In genomic region chr2:239025951-239026461, GRCh38 we compare ENCODE assay signal across 16 cellular contexts.
DNase-seq lines count a peak whose midpoint lies in the region; ATAC-seq, FAIRE-seq and TF ChIP-seq lines count a peak whose summit lies in the region.
"Had no signal": no experiment of that assay in that cellular context is flagged by ENCODE, and none has a peak within 500 bp of the region (broad histone marks: within the 10 kb centered on the region; RNA-seq: fewer than 3 reads in every experiment).

No MANE protein-coding gene starts in this region.

- TF ChIP-seq POLR2A in spleen (IDR thresholded peaks at IDR 0.05): no peak
- TF ChIP-seq POLR2A in stomach (IDR thresholded peaks at IDR 0.05): no peak

- no peaks in the 10 kb centered on the region for H3K27me3 ChIP-seq in right atrium auricular region
- peaks cover 0 to 63% (median 0%) of the 10 kb centered on the region in 7 donors for H3K27me3 ChIP-seq in spleen (replicated peaks in 1 of 7)
- peaks cover 0 to 14% (median 0%) of the 10 kb centered on the region in 3 donors for H3K27me3 ChIP-seq in stomach

- TF ChIP-seq CTCF in right atrium auricular region (IDR thresholded peaks at IDR 0.05) (no peak), spleen (IDR thresholded peaks at IDR 0.05 in 8 of 11, conservative IDR thresholded peaks at IDR 0.05 in 3 of 11) (no peak), stomach (IDR thresholded peaks at IDR 0.05) (no peak)

- no peak for TF ChIP-seq EP300 in stomach (IDR thresholded peaks at IDR 0.05)

- DNase-seq in left cardiac atrium: peak; percentile 11
- no peak for DNase-seq in right atrium auricular region (ENCODE audit: low spot score)
- DNase-seq in left kidney (ENCODE audit: low read depth, low spot score): peak; percentile 34
- peak; percentile 51 for DNase-seq in spleen
- no peak for DNase-seq in frontal cortex (ENCODE audit: low spot score in 2 of 2)
- DNase-seq in stomach: no peak
- DNase-seq: HFFc6, NCI-H1092, NCI-H1694, NCI-H345, PC-3 had no signal

- H3K36me3 ChIP-seq in right atrium auricular region: no peaks in the 10 kb centered on the region
- H3K36me3 ChIP-seq in spleen: no peaks in the 10 kb centered on the region
- no peaks in the 10 kb centered on the region for H3K36me3 ChIP-seq in stomach

- H3K4me1 ChIP-seq in right atrium auricular region (peaks cover 0 to 7% of the 10 kb centered on the region in 2 donors), spleen (peaks cover 0 to 9% (median 0%) of the 10 kb centered on the region in 6 donors), stomach (peaks cover 5 to 21% (median 14%) of the 10 kb centered on the region in 4 donors)

- 66 to 78% (median 74%) methylated on average over 6 to 14 of the region's 14 CpGs for WGBS in spleen, 5 donors
- 77 to 87% (median 84%) methylated on average over 11 to 14 of the region's 14 CpGs for WGBS in stomach, 5 donors

- no peak for ATAC-seq in left cardiac atrium
- peak; percentile 40 for ATAC-seq in SK-N-SH treated with all-trans-retinoic acid at 6 μM for 48 hours
- no peak for ATAC-seq in GM19463 (IDR thresholded peaks at IDR 0.05; ENCODE audit: unreplicated experiment)

- intact Hi-C loops in left cardiac atrium (cut with DNase I): no loop called here
- intact Hi-C loops in spleen (cut with DNase I; ENCODE audit: low total_unique reads): no loop called here
- intact Hi-C loops in stomach (cut with DNase I; ENCODE audit: low total_unique reads): no loop called here

- H3K4me3 ChIP-seq in right atrium auricular region (no peak overlapping the region), spleen (no peak overlapping the region), stomach (no peak overlapping the region)

- FAIRE-seq in frontal cortex (lab: Jason Lieb, UNC): no peak
- FAIRE-seq: A204.1, GM12891 had no signal

- no peaks in the 10 kb centered on the region for H3K9me3 ChIP-seq in right atrium auricular region
- H3K9me3 ChIP-seq in spleen: no peaks in the 10 kb centered on the region
- H3K9me3 ChIP-seq in stomach: no peaks in the 10 kb centered on the region

- H3K27ac ChIP-seq in right atrium auricular region (no peak overlapping the region), spleen (no peak overlapping the region), stomach (no peak overlapping the region)
- H3K27ac ChIP-seq: KMS-11 had no signal

TF ChIP-seq in SK-N-SH treated with all-trans-retinoic acid at 6 μM for 48 hours, 23 proteins besides CTCF, POLR2A, EP300 and RAD21:
- no peak for TF ChIP-seq TOX (CRISPR knock-in tag; IDR thresholded peaks at IDR 0.05; ENCODE audit: borderline replicate concordance)
- no peak for TF ChIP-seq CSRNP3 (CRISPR knock-in tag; IDR thresholded peaks at IDR 0.05)
- no peak for TF ChIP-seq SNAI2 (CRISPR knock-in tag; IDR thresholded peaks at IDR 0.05)
- TF ChIP-seq PATZ1 (CRISPR knock-in tag; IDR thresholded peaks at IDR 0.05; ENCODE audit: borderline replicate concordance): no peak
- no peak for TF ChIP-seq RARB (CRISPR knock-in tag; IDR thresholded peaks at IDR 0.05)
- no peak for TF ChIP-seq OSR1 (CRISPR knock-in tag; IDR thresholded peaks at IDR 0.05)
- TF ChIP-seq CREB5 (CRISPR knock-in tag; IDR thresholded peaks at IDR 0.05; ENCODE audit: low read depth): no peak
- TF ChIP-seq ZFP30 (CRISPR knock-in tag; IDR thresholded peaks at IDR 0.05): no peak
- no peak for TF ChIP-seq ZNF8 (CRISPR knock-in tag; IDR thresholded peaks at IDR 0.05)
- TF ChIP-seq CSDC2 (CRISPR knock-in tag; IDR thresholded peaks at IDR 0.05): no peak
- no peak for TF ChIP-seq ZNF70 (CRISPR knock-in tag; IDR thresholded peaks at IDR 0.05)
- TF ChIP-seq ZFP3 (CRISPR knock-in tag; IDR thresholded peaks at IDR 0.05): no peak
- TF ChIP-seq ESRRG (CRISPR knock-in tag; IDR thresholded peaks at IDR 0.05): no peak
- no peak for TF ChIP-seq GLIS3 (CRISPR knock-in tag; IDR thresholded peaks at IDR 0.05)
- TF ChIP-seq ISL1 (CRISPR knock-in tag; IDR thresholded peaks at IDR 0.05): no peak
- TF ChIP-seq TSHZ2 (CRISPR knock-in tag; IDR thresholded peaks at IDR 0.05): no peak
- TF ChIP-seq PPARA (CRISPR knock-in tag; IDR thresholded peaks at IDR 0.05; ENCODE audit: borderline replicate concordance): no peak
- no peak for TF ChIP-seq ZC3H10 (CRISPR knock-in tag; IDR thresholded peaks at IDR 0.05)
- TF ChIP-seq ZNF565 (CRISPR knock-in tag; conservative IDR thresholded peaks at IDR 0.05; ENCODE audit: low read depth): no peak
- TF ChIP-seq TCF4 (CRISPR knock-in tag; IDR thresholded peaks at IDR 0.05; ENCODE audit: borderline replicate concordance): no peak

Comparison
In these comparisons a context has a peak if more than half of its experiments do, and no peak if none do; other contexts are left out.
1. DNase-seq: peak in left cardiac atrium (single experiment), left kidney (single experiment) and spleen (single experiment); none in right atrium auricular region (single experiment), frontal cortex (0 of 2) and stomach (single experiment).